9 cellular contexts compared by ENCODE assay signal in the genomic region with DNA sequence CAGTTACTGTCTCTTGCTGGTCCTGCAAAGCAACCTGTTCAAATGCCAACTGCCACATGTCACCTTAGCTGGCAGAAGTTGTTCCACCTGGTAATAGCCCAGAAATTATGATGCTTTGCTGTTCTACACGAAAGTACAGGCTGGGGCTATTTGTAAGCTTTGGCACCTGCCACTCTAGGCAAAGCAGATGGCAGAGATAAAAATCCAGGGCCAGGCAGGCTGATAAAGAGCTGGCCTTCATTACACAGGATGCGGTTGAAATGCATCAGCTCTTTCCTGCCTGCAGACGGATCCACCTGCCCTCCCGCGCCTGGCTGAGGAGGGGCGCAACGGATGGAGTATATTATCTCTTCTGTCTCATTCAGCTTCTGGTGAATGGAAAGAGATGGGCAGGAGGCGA. TPM values are rescaled to one million over a fixed set of nuclear protein-coding genes. Genes with fewer than 3 reads are reported as not detected.
A peak's percentile ranks its signal among the peaks of the same experiment; 100 is the strongest.
DNase-seq lines count a peak whose midpoint lies in the region; ATAC-seq, FAIRE-seq and TF ChIP-seq lines count a peak whose summit lies in the region.
"Had no signal": no experiment of that assay in that cellular context is flagged by ENCODE, and none has a peak within 500 bp of the region (broad histone marks: within the 10 kb centered on the region; RNA-seq: fewer than 3 reads in every experiment).

No MANE protein-coding gene starts in this region.

- no peaks in the 10 kb centered on the region for H3K36me3 Mint-ChIP-seq in CD8-positive, alpha-beta T cell
- H3K36me3 Mint-ChIP-seq in activated CD4-positive, alpha-beta memory T cell treated with anti-CD3 and anti-CD28 coated beads for 36 hours: peaks cover 5% of the 10 kb centered on the region
- no peaks in the 10 kb centered on the region for H3K36me3 Mint-ChIP-seq in immature natural killer cell

- H2AFZ ChIP-seq in mammary epithelial cell (ENCODE audit: low read depth, low read length): no peak overlapping the region

- CTCF ChIA-PET in CD8-positive, alpha-beta T cell (lab: Charles Lee): interaction anchor here (0.8 to 2.8 kb wide), 17 partner anchors 10 to 285 kb away, joined by 3 to 18 read pairs (median 4); partner anchors contain the start of genes IL21R and KDM8
- CTCF ChIA-PET in activated CD4-positive, alpha-beta memory T cell treated with anti-CD3 and anti-CD28 coated beads for 36 hours (lab: Charles Lee): interaction anchor here (0.7 to 2.5 kb wide), 7 partner anchors 21 to 276 kb away, joined by 3 to 14 read pairs (median 3); partner anchors contain the start of gene KDM8
- CTCF ChIA-PET in mammary epithelial cell (lab: Charles Lee; ENCODE audit: low non-redundant PET): no interaction called here

- no peaks in the 10 kb centered on the region for H3K9me3 ChIP-seq in CD8-positive, alpha-beta T cell (ENCODE audit: low read length)
- peaks cover 4% of the 10 kb centered on the region for H3K9me3 ChIP-seq in mammary epithelial cell (replicated peaks; ENCODE audit: insufficient read depth, low read length)
- H3K9me3 ChIP-seq: uterus had no signal

- no peaks in the 10 kb centered on the region for H3K27me3 ChIP-seq in CD8-positive, alpha-beta T cell (ENCODE audit: insufficient read depth, low read length)
- H3K27me3 ChIP-seq in mammary epithelial cell (ENCODE audit: insufficient read depth, low read length): no peaks in the 10 kb centered on the region
- H3K27me3 ChIP-seq: uterus had no signal

- BruUV-seq in mammary epithelial cell (replicated peaks; lab: Mats Ljungman, UMichigan): no TSS peak

- no peak overlapping the region for H3K9ac ChIP-seq in mammary epithelial cell (ENCODE audit: insufficient read depth, low read length)

- in situ Hi-C loops in mammary epithelial cell (cut with MboI; ENCODE audit: low sequenced_read_pairs in 2 of 2): loop anchor here in 1 of 2 donors (10.0 kb wide), 1 partner anchor 201 kb away; no protein-coding TSS in a partner anchor

- intact Hi-C loops in CD8-positive, alpha-beta T cell (cut with DNase I, micrococcal nuclease): no loop called here
- intact Hi-C loops in activated CD4-positive, alpha-beta memory T cell treated with anti-CD3 and anti-CD28 coated beads for 36 hours (cut with micrococcal nuclease): no loop called here
- intact Hi-C loops in mammary epithelial cell (cut with micrococcal nuclease): no loop called here

- POLR2A ChIA-PET in CD8-positive, alpha-beta T cell (lab: Charles Lee): interaction anchor here (0.6 to 2.4 kb wide), 13 partner anchors 12 to 290 kb away, joined by 3 to 18 read pairs (median 5); partner anchors contain the start of genes IL21R and KDM8
- POLR2A ChIA-PET in activated CD4-positive, alpha-beta memory T cell treated with anti-CD3 and anti-CD28 coated beads for 36 hours (lab: Charles Lee): interaction anchor here (0.7 to 1.0 kb wide), 2 partner anchors 194 to 232 kb away, joined by 3 read pairs; no protein-coding TSS in a partner anchor

- peaks cover 3% of the 10 kb centered on the region for H3K9me3 Mint-ChIP-seq in CD8-positive, alpha-beta T cell
- peaks cover 11% of the 10 kb centered on the region for H3K9me3 Mint-ChIP-seq in activated CD4-positive, alpha-beta memory T cell treated with anti-CD3 and anti-CD28 coated beads for 36 hours
- no peaks in the 10 kb centered on the region for H3K9me3 Mint-ChIP-seq in immature natural killer cell

- no peaks in the 10 kb centered on the region for H3K36me3 ChIP-seq in CD8-positive, alpha-beta T cell (ENCODE audit: insufficient read depth, low read length)
- H3K36me3 ChIP-seq in mammary epithelial cell (ENCODE audit: insufficient read depth, low read length): no peaks in the 10 kb centered on the region
- H3K36me3 ChIP-seq: uterus had no signal

- no peak for FAIRE-seq in GM19239 (lab: Jason Lieb, UNC)

- no peak overlapping the region for H3K4me3 ChIP-seq in CD8-positive, alpha-beta T cell (ENCODE audit: low read depth, low read length)
- no peak overlapping the region for H3K4me3 ChIP-seq in mammary epithelial cell (replicated peaks in 1 of 3; ENCODE audit: insufficient read depth in 1 of 3, low read depth in 2 of 3, low read length in 3 of 3)
- H3K4me3 ChIP-seq: uterus had no signal

- H3K27me3 Mint-ChIP-seq in CD8-positive, alpha-beta T cell (ENCODE audit: low read depth): no peaks in the 10 kb centered on the region
- no peaks in the 10 kb centered on the region for H3K27me3 Mint-ChIP-seq in activated CD4-positive, alpha-beta memory T cell treated with anti-CD3 and anti-CD28 coated beads for 36 hours
- H3K27me3 Mint-ChIP-seq in immature natural killer cell (ENCODE audit: low read depth in 3 of 3): peaks cover 0 to 6% (median 5%) of the 10 kb centered on the region in 3 donors

- H3K4me3 Mint-ChIP-seq in CD8-positive, alpha-beta T cell: peak overlapping the region; percentile 52
- no peak overlapping the region for H3K4me3 Mint-ChIP-seq in activated CD4-positive, alpha-beta memory T cell treated with anti-CD3 and anti-CD28 coated beads for 36 hours
- peak overlapping the region in 3 of 5 donors; percentile 3 to 60 (median 22) for H3K4me3 Mint-ChIP-seq in immature natural killer cell

- peak; percentile 35 for ATAC-seq in CD8-positive, alpha-beta T cell
- ATAC-seq in GM21381 (IDR thresholded peaks at IDR 0.05; ENCODE audit: unreplicated experiment) (no peak), GM19467 (IDR thresholded peaks at IDR 0.05; ENCODE audit: unreplicated experiment) (no peak)

- 59% methylated on average over 8 of the region's 8 CpGs for WGBS in mammary epithelial cell (ENCODE audit: low coverage, missing lambda C conversion rate)

- H3K4me1 ChIP-seq in CD8-positive, alpha-beta T cell (ENCODE audit: insufficient read depth, low read length): peaks cover 63% of the 10 kb centered on the region
- H3K4me1 ChIP-seq in mammary epithelial cell (ENCODE audit: insufficient read depth, low read length): peaks cover 8% of the 10 kb centered on the region
- H3K4me1 ChIP-seq: uterus had no signal

- H3K79me2 ChIP-seq in mammary epithelial cell (ENCODE audit: insufficient read depth, low read length): no peaks in the 10 kb centered on the region

- H3K27ac Mint-ChIP-seq in CD8-positive, alpha-beta T cell: peak overlapping the region; percentile 92
- H3K27ac Mint-ChIP-seq in activated CD4-positive, alpha-beta memory T cell treated with anti-CD3 and anti-CD28 coated beads for 36 hours: peak overlapping the region; percentile 59
- H3K27ac Mint-ChIP-seq in immature natural killer cell: peak overlapping the region; percentile 40 to 82 (median 66)

- no peak for TF ChIP-seq CTCF in CD8-positive, alpha-beta T cell (IDR thresholded peaks at IDR 0.05)
- TF ChIP-seq CTCF in mammary epithelial cell (conservative IDR thresholded peaks at IDR 0.05 in 1 of 2, IDR thresholded peaks at IDR 0.05 in 1 of 2; ENCODE audit: extremely low read depth in 1 of 2, insufficient read depth in 1 of 2, low read depth in 1 of 2, low read length in 2 of 2): no peak

- H3K4me1 Mint-ChIP-seq in CD8-positive, alpha-beta T cell (ENCODE audit: low read depth): peaks cover 62% of the 10 kb centered on the region
- H3K4me1 Mint-ChIP-seq in activated CD4-positive, alpha-beta memory T cell treated with anti-CD3 and anti-CD28 coated beads for 36 hours (ENCODE audit: low read depth): peaks cover 72% of the 10 kb centered on the region
- peaks cover 28 to 48% of the 10 kb centered on the region in 2 donors for H3K4me1 Mint-ChIP-seq in immature natural killer cell

- no peaks in the 10 kb centered on the region for H4K20me1 ChIP-seq in mammary epithelial cell (ENCODE audit: insufficient read depth, low read length)

- no peak overlapping the region for H3K4me2 ChIP-seq in mammary epithelial cell (ENCODE audit: insufficient read depth, low read depth, low read length)

- peak in 6 of 7 experiments; percentile 43 to 74 (median 58) for DNase-seq in CD8-positive, alpha-beta T cell
- peak; percentile 82 for DNase-seq in NCI-H2196 treated with DMSO at 0.1 percent for 48 hours (lab: John Stamatoyannopoulos, UW; ENCODE audit: unreplicated experiment)
- DNase-seq in activated CD4-positive, alpha-beta memory T cell treated with anti-CD3 and anti-CD28 coated beads for 36 hours: peak; percentile 76
- peak; percentile 29 to 54 (median 40) for DNase-seq in immature natural killer cell
- DNase-seq in mammary epithelial cell: no peak
- no peak for DNase-seq in GM19239 (ENCODE audit: insufficient read length, low spot score)
- DNase-seq: uterus had no signal

- dilution Hi-C loops in mammary epithelial cell (cut with HindIII; ENCODE audit: low sequenced_read_pairs): no loop called here

- no peak overlapping the region for H3K27ac ChIP-seq in CD8-positive, alpha-beta T cell (ENCODE audit: low read depth, low read length)
- no peak overlapping the region for H3K27ac ChIP-seq in mammary epithelial cell (ENCODE audit: insufficient read depth, low read depth, low read length)
- H3K27ac ChIP-seq: uterus had no signal

RNA-seq across cellular contexts. Expression of gene KDM8, which starts 29.3 kb away (rescaled TPM):
- total RNA-seq in CD8-positive, alpha-beta T cell: 10 to 100 TPM; 17.6 to 22.6 TPM
- total RNA-seq in activated CD4-positive, alpha-beta memory T cell treated with anti-CD3 and anti-CD28 coated beads for 36 hours: 1 to 10 TPM; 8.7 to 9.7 TPM
- polyA plus RNA-seq in immature natural killer cell: 1 to 10 TPM; 4.3 to 6.2 (median 5.1) TPM
- 1 to 10 TPM; 2.8 to 4.0 TPM for total RNA-seq in mammary epithelial cell
- polyA plus RNA-seq in mammary epithelial cell: 2.3 TPM
- 1.6 TPM for polyA minus RNA-seq in mammary epithelial cell

Comparison
In these comparisons a context has a peak if more than half of its experiments do, and no peak if none do; other contexts are left out.
1. DNase-seq: peak in CD8-positive, alpha-beta T cell (6 of 7), NCI-H2196 treated with DMSO at 0.1 percent for 48 hours (single experiment), activated CD4-positive, alpha-beta memory T cell treated with anti-CD3 and anti-CD28 coated beads for 36 hours (single experiment) and immature natural killer cell (3 of 3); none in mammary epithelial cell (single experiment) and GM19239 (single experiment).
2. Peak in every context shown above with its lines, with median percentiles within 50 percentile points of each other: H3K27ac Mint-ChIP-seq.